In the genomic region with DNA sequence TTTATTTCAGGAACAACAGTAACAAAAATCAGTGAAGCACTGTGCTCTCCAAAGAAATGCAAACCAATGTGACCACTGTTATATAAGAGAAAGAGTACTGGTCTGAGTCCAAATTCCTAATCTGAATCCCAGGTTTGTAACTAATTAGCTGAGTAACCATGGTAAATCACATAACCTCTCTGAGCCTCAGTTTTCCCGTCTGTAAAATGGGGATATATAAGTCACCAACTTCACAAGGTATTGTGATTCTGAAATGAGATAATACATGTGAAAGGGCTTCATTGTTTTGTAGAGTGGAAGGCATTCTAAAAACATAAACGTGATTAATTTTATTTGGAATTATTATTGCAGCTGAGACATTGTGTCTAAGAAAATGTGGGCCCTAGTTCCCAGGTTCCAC, we compare ENCODE assay signal across 8 cellular contexts.
"Had no signal": no experiment of that assay in that cellular context is flagged by ENCODE, and none has a peak within 500 bp of the region (broad histone marks: within the 10 kb centered on the region; RNA-seq: fewer than 3 reads in every experiment).

No MANE protein-coding gene starts in this region.

- H3K4me3 ChIP-seq: GM12878 had no signal

- DNase-seq: GDM1, GF-D8 had no signal

- ATAC-seq: GM12878 had no signal

- FAIRE-seq: G401.6, GM12878, GM12891, GM12892, GM18507, GM19239 had no signal
